ENCODE assay signal across 17 cellular contexts in the genomic region with DNA sequence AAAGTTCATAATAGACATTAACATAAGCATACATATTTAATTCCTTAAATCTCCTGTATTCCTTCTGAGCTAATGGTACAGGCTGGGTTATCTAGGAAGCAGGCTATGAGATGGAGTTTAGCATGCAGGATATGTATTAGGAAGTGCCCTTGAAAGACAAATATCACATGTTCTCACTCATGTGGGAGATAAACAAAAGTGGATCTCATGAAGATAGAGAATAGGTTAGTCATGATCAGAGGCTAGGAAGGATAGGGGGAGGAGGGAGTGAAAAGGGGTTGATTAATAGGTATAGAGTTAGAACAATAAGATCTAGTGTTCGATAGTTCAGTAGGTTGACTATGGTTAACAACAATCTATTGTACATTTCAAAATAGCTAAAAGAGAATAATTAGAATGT.
DNase-seq lines count a peak whose midpoint lies in the region; ATAC-seq and TF ChIP-seq lines count a peak whose summit lies in the region.
"Had no signal": no experiment of that assay in that cellular context is flagged by ENCODE, and none has a peak within 500 bp of the region (broad histone marks: within the 10 kb centered on the region; RNA-seq: fewer than 3 reads in every experiment).

No MANE protein-coding gene starts in this region.

- no peak overlapping the region for H3K9ac ChIP-seq in mammary epithelial cell (ENCODE audit: insufficient read depth, low read length)
- H3K9ac ChIP-seq: BLaER1 treated with 17β-estradiol and CSF1 and Interleukin-3, amounts not matched to agents 10 nM and 100 nM had no signal

- ATAC-seq in right cardiac atrium: no peak
- no peak for ATAC-seq in GM19452 (IDR thresholded peaks at IDR 0.05; ENCODE audit: unreplicated experiment)
- ATAC-seq: GM23338 had no signal

- WGBS in mammary epithelial cell (ENCODE audit: low coverage, missing lambda C conversion rate): 53% methylated on average over 1 of the region's 1 CpG
- 100% methylated on average over 1 of the region's 1 CpG for WGBS in right cardiac atrium

- H3K9me3 ChIP-seq in mammary epithelial cell (replicated peaks; ENCODE audit: insufficient read depth, low read length): no peaks in the 10 kb centered on the region
- no peaks in the 10 kb centered on the region for H3K9me3 ChIP-seq in breast epithelium
- no peaks in the 10 kb centered on the region for H3K9me3 ChIP-seq in right cardiac atrium (ENCODE audit: control insufficient read depth, low read length)
- H3K9me3 ChIP-seq: BLaER1 treated with 17β-estradiol and CSF1 and Interleukin-3, amounts not matched to agents 10 nM and 100 nM had no signal

- TF ChIP-seq CTCF in mammary epithelial cell (conservative IDR thresholded peaks at IDR 0.05 in 1 of 2, IDR thresholded peaks at IDR 0.05 in 1 of 2; ENCODE audit: extremely low read depth in 1 of 2, insufficient read depth in 1 of 2, low read depth in 1 of 2, low read length in 2 of 2) (no peak), breast epithelium (IDR thresholded peaks at IDR 0.05) (no peak)

- H3K4me2 ChIP-seq in mammary epithelial cell (ENCODE audit: insufficient read depth, low read depth, low read length): no peak overlapping the region
- H3K4me2 ChIP-seq: BLaER1 treated with 17β-estradiol and CSF1 and Interleukin-3, amounts not matched to agents 10 nM and 100 nM; GM23338 had no signal

- no peaks in the 10 kb centered on the region for H3K27me3 ChIP-seq in mammary epithelial cell (ENCODE audit: insufficient read depth, low read length)
- no peaks in the 10 kb centered on the region for H3K27me3 ChIP-seq in breast epithelium
- H3K27me3 ChIP-seq in right cardiac atrium (ENCODE audit: control insufficient read depth, insufficient read depth): no peaks in the 10 kb centered on the region
- H3K27me3 ChIP-seq: BLaER1 treated with 17β-estradiol and CSF1 and Interleukin-3, amounts not matched to agents 10 nM and 100 nM had no signal

- no peaks in the 10 kb centered on the region for H4K20me1 ChIP-seq in mammary epithelial cell (ENCODE audit: insufficient read depth, low read length)
- H4K20me1 ChIP-seq: BLaER1 treated with 17β-estradiol and CSF1 and Interleukin-3, amounts not matched to agents 10 nM and 100 nM had no signal

- DNase-seq in mammary epithelial cell: peak; percentile 2
- DNase-seq in breast epithelium (ENCODE audit: low spot score in 2 of 2): no peak
- DNase-seq in amniotic epithelial cell (ENCODE audit: low read depth): peak; percentile 24
- peak; percentile 91 for DNase-seq in foreskin melanocyte
- peak; percentile 55 for DNase-seq in pons (ENCODE audit: low spot score)
- DNase-seq in right cardiac atrium: no peak
- no peak for DNase-seq in cortex of kidney (lab: John Stamatoyannopoulos, UW)
- DNase-seq: ACHN; Calu3; CD4-positive, CD25-positive, alpha-beta regulatory T cell; DMS 273 treated with DMSO at 0.1 percent for 48 hours; DND-41; GDM1; H7 had no signal

- H3K27ac ChIP-seq in mammary epithelial cell (ENCODE audit: insufficient read depth, low read depth, low read length) (no peak overlapping the region), breast epithelium (no peak overlapping the region), right cardiac atrium (ENCODE audit: low read length) (no peak overlapping the region)
- H3K27ac ChIP-seq: BLaER1 treated with 17β-estradiol and CSF1 and Interleukin-3, amounts not matched to agents 10 nM and 100 nM had no signal

- H3K79me2 ChIP-seq in mammary epithelial cell (ENCODE audit: insufficient read depth, low read length): no peaks in the 10 kb centered on the region

- in situ Hi-C loops in mammary epithelial cell (cut with MboI; ENCODE audit: low sequenced_read_pairs in 2 of 2): no loop called here

- CTCF ChIA-PET in mammary epithelial cell (lab: Charles Lee; ENCODE audit: low non-redundant PET): no interaction called here

- H3K36me3 ChIP-seq in mammary epithelial cell (ENCODE audit: insufficient read depth, low read length) (peaks cover 7% of the 10 kb centered on the region), breast epithelium (no peaks in the 10 kb centered on the region)

- dilution Hi-C loops in mammary epithelial cell (cut with HindIII; ENCODE audit: low sequenced_read_pairs): no loop called here

- no peak overlapping the region for H2AFZ ChIP-seq in mammary epithelial cell (ENCODE audit: low read depth, low read length)
- H2AFZ ChIP-seq: GM23338 had no signal

- H3K4me3 ChIP-seq in mammary epithelial cell (replicated peaks in 1 of 3; ENCODE audit: insufficient read depth in 1 of 3, low read depth in 2 of 3, low read length in 3 of 3): no peak overlapping the region
- no peak overlapping the region for H3K4me3 ChIP-seq in breast epithelium
- no peak overlapping the region for H3K4me3 ChIP-seq in right cardiac atrium (ENCODE audit: low read length)
- H3K4me3 ChIP-seq: BLaER1 treated with 17β-estradiol and CSF1 and Interleukin-3, amounts not matched to agents 10 nM and 100 nM; GM23338 had no signal

- BruUV-seq in mammary epithelial cell (replicated peaks; lab: Mats Ljungman, UMichigan): no TSS peak

- H3K4me1 ChIP-seq in mammary epithelial cell (ENCODE audit: insufficient read depth, low read length): no peaks in the 10 kb centered on the region
- no peaks in the 10 kb centered on the region for H3K4me1 ChIP-seq in breast epithelium
- no peaks in the 10 kb centered on the region for H3K4me1 ChIP-seq in right cardiac atrium (ENCODE audit: control insufficient read depth, insufficient read depth, low read length)
- H3K4me1 ChIP-seq: BLaER1 treated with 17β-estradiol and CSF1 and Interleukin-3, amounts not matched to agents 10 nM and 100 nM had no signal

- intact Hi-C loops in mammary epithelial cell (cut with micrococcal nuclease) (no loop called here), breast epithelium (cut with DNase I; ENCODE audit: low total_unique reads) (no loop called here), right cardiac atrium (cut with DNase I) (no loop called here)

- TF ChIP-seq POLR2A in breast epithelium (IDR thresholded peaks at IDR 0.05): no peak

Comparison
In these comparisons a context has a peak if more than half of its experiments do, and no peak if none do; other contexts are left out.
1. DNase-seq: peak in mammary epithelial cell (single experiment), amniotic epithelial cell (single experiment), foreskin melanocyte (single experiment) and pons (single experiment); none in breast epithelium (0 of 2), right cardiac atrium (0 of 3) and cortex of kidney (single experiment).